ENCODE assay signal across 9 cellular contexts in the genomic region with DNA sequence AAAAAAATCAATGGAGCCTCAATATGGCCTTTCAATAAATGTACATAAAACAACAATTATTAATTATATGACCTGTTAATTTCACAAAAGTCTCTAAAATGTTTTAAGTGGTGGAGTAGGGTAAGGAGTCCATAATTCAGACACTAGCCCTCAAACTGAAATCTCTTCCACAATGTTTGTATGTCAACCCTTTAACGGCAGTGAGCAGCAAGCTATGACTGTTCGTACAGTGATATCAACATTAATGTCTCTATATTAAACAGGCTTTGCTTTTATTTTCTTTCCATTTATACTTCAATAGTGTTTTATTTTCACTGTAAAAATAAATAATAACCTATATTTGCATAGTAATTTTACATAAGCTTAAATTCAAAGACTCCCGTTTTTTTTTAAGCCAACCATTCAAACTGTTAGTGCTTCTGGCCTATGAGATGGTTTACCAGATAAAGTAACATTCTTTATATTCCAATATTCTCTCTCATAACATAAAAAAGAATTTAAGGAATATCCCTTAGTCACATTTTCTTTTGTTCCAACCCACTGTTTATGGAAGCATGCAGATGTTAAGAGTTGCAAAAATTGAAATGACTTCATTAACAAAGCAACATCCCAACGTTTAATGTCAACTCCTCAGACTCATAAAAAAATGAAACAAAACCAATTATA. TPM values are rescaled to one million over a fixed set of nuclear protein-coding genes. Genes with fewer than 3 reads are reported as not detected.
DNase-seq lines count a peak whose midpoint lies in the region; ATAC-seq, FAIRE-seq and TF ChIP-seq lines count a peak whose summit lies in the region.
"Had no signal": no experiment of that assay in that cellular context is flagged by ENCODE, and none has a peak within 500 bp of the region (broad histone marks: within the 10 kb centered on the region; RNA-seq: fewer than 3 reads in every experiment).

No MANE protein-coding gene starts in this region.

- no peak for FAIRE-seq in HepG2 (lab: Jason Lieb, UNC)

- no peaks in the 10 kb centered on the region for H3K36me3 ChIP-seq in ascending aorta
- no peaks in the 10 kb centered on the region for H3K36me3 ChIP-seq in HepG2 (replicated peaks in 1 of 2; ENCODE audit: control insufficient read depth in 1 of 2, insufficient read depth in 2 of 2, low read length in 2 of 2)
- no peaks in the 10 kb centered on the region for H3K36me3 ChIP-seq in tibial nerve

- H3K9ac ChIP-seq in HepG2 (ENCODE audit: insufficient read depth, low read depth, low read length) = peak overlapping the region; percentile 89; the same call in 1 of the 2 replicates

- H3K27me3 Mint-ChIP-seq in activated naive CD4-positive, alpha-beta T cell treated with anti-CD3 and anti-CD28 coated beads, Interleukin-2, amount 10 ng/mL, durations not matched to agents 7 days and 5 days = no peaks in the 10 kb centered on the region

- ATAC-seq in HepG2 (no peak), HG03571 (IDR thresholded peaks at IDR 0.05; ENCODE audit: unreplicated experiment) (no peak), HG02588 (IDR thresholded peaks at IDR 0.05; ENCODE audit: unreplicated experiment) (no peak)

- H3K27me3 ChIP-seq in ascending aorta (no peaks in the 10 kb centered on the region), HepG2 (ENCODE audit: control insufficient read depth in 1 of 2, insufficient read depth in 2 of 2, low read length in 2 of 2) (peaks cover 0 to 3% of the 10 kb centered on the region in 2 experiments; a peak in 1 of 5 replicates), tibial nerve (no peaks in the 10 kb centered on the region)

- in situ Hi-C loops in HepG2 (cut with HindIII; ENCODE audit: extremely low pct_ligation_motif_present, low pct_unique_long_range_greater_than_20kb) = no loop called here

- peak overlapping the region; percentile 91 for H3K4me3 Mint-ChIP-seq in activated naive CD4-positive, alpha-beta T cell treated with anti-CD3 and anti-CD28 coated beads, Interleukin-2, amount 10 ng/mL, durations not matched to agents 7 days and 5 days

- CTCF ChIA-PET in activated naive CD4-positive, alpha-beta T cell treated with anti-CD3 and anti-CD28 coated beads, Interleukin-2, amount 10 ng/mL, durations not matched to agents 7 days and 5 days (lab: Charles Lee) = interaction anchor here (0.6 to 7.7 kb wide), 7 partner anchors 20 to 196 kb away, joined by 3 to 60 read pairs (median 3); a partner anchor contains a TSS
- CTCF ChIA-PET in HepG2 (lab: Yijun Ruan, JAX; ENCODE audit: low intra/inter-chr PET ratio, low total read pairs) = no interaction called here

- peaks cover 61% of the 10 kb centered on the region for H3K79me2 ChIP-seq in HepG2 (ENCODE audit: insufficient read depth, low read length)

- H3K9me3 Mint-ChIP-seq in activated naive CD4-positive, alpha-beta T cell treated with anti-CD3 and anti-CD28 coated beads, Interleukin-2, amount 10 ng/mL, durations not matched to agents 7 days and 5 days = no peaks in the 10 kb centered on the region

- peaks cover 0 to 17% of the 10 kb centered on the region in 2 donors for H3K4me1 ChIP-seq in ascending aorta
- H3K4me1 ChIP-seq in HepG2 (ENCODE audit: insufficient read depth, low read length) = peaks cover 31% of the 10 kb centered on the region
- peaks cover 0 to 42% (median 17%) of the 10 kb centered on the region in 4 donors for H3K4me1 ChIP-seq in tibial nerve

- H3K36me3 Mint-ChIP-seq in activated naive CD4-positive, alpha-beta T cell treated with anti-CD3 and anti-CD28 coated beads, Interleukin-2, amount 10 ng/mL, durations not matched to agents 7 days and 5 days = peaks cover 5% of the 10 kb centered on the region

- intact Hi-C loops in ascending aorta (cut with DNase I) (loop anchor here (5.0 kb wide), 1 partner anchor 96 kb away; no protein-coding TSS in a partner anchor), HepG2 (cut with micrococcal nuclease; ENCODE audit: unreplicated experiment) (loop anchor here (5.0 kb wide), 1 partner anchor 61 kb away; no protein-coding TSS in a partner anchor)

- DNase-seq in activated naive CD4-positive, alpha-beta T cell treated with anti-CD3 and anti-CD28 coated beads, Interleukin-2, amount 10 ng/mL, durations not matched to agents 7 days and 5 days = no peak
- no peak for DNase-seq in activated naive CD4-positive, alpha-beta T cell (lab: John Stamatoyannopoulos, UW)
- DNase-seq in ascending aorta (ENCODE audit: low spot score in 2 of 2) (no peak), HepG2 (ENCODE audit: low spot score) (no peak), tibial nerve (ENCODE audit: low spot score in 2 of 2) (no peak)
- no peak for DNase-seq in stimulated activated CD4-positive, alpha-beta T cell treated with anti-CD3 and anti-CD28 coated beads, Interleukin-2, amount 100 ng/mL, for 24 hours
- DNase-seq: activated CD4-positive, alpha-beta T cell treated with anti-CD3 and anti-CD28 coated beads for 48 hours had no signal

- POLR2A ChIA-PET in HepG2 (lab: Yijun Ruan, JAX) = no interaction called here

- no peak for TF ChIP-seq POLR2A in HepG2 (IDR thresholded peaks at IDR 0.05; ENCODE audit: insufficient read depth in 1 of 2, low read depth in 2 of 2, low read length in 2 of 2)
- no peak for TF ChIP-seq POLR2A in tibial nerve (IDR thresholded peaks at IDR 0.05)

- TF ChIP-seq CTCF in ascending aorta (IDR thresholded peaks at IDR 0.05) (no peak), HepG2 (CRISPR knock-in tag; IDR thresholded peaks at IDR 0.05) (no peak), tibial nerve (IDR thresholded peaks at IDR 0.05) (no peak)

- TF ChIP-seq EP300 in HepG2 (IDR thresholded peaks at IDR 0.05; ENCODE audit: low read depth in 2 of 2, low read length in 2 of 2) = no peak
- no peak for TF ChIP-seq EP300 in HepG2 (CRISPR knock-in tag; IDR thresholded peaks at IDR 0.05; ENCODE audit: borderline replicate concordance)
- no peak for TF ChIP-seq EP300 in tibial nerve (IDR thresholded peaks at IDR 0.05)

- no peak for TF ChIP-seq RAD21 in HepG2 (CRISPR knock-in tag; IDR thresholded peaks at IDR 0.05)

- H4K20me1 ChIP-seq in HepG2 (ENCODE audit: insufficient read depth, low read length) = peaks cover 33% of the 10 kb centered on the region

- H3K27ac ChIP-seq in ascending aorta (peak overlapping the region; percentile 100), HepG2 (ENCODE audit: extremely low read length, insufficient read depth, low read length) (no peak overlapping the region), tibial nerve (peak overlapping the region in 3 of 4 donors; percentile 94 to 99 (median 99))

- H3K9me3 ChIP-seq in ascending aorta = no peaks in the 10 kb centered on the region
- no peaks in the 10 kb centered on the region for H3K9me3 ChIP-seq in HepG2 (ENCODE audit: low read length)
- H3K9me3 ChIP-seq in tibial nerve = no peaks in the 10 kb centered on the region

- peaks cover 49% of the 10 kb centered on the region for H3K4me1 Mint-ChIP-seq in activated naive CD4-positive, alpha-beta T cell treated with anti-CD3 and anti-CD28 coated beads, Interleukin-2, amount 10 ng/mL, durations not matched to agents 7 days and 5 days

- H3K4me3 ChIP-seq in ascending aorta = peak overlapping the region; percentile 78 to 82
- H3K4me3 ChIP-seq in HepG2 (replicated peaks in 1 of 3; ENCODE audit: insufficient read depth in 1 of 3, low read depth in 2 of 3, low read length in 3 of 3) = peak overlapping the region; percentile 77 to 89 (median 83); a peak in 5 of 6 replicates
- peak overlapping the region; percentile 76 to 98 (median 90) for H3K4me3 ChIP-seq in tibial nerve

- H3K27ac Mint-ChIP-seq in activated naive CD4-positive, alpha-beta T cell treated with anti-CD3 and anti-CD28 coated beads, Interleukin-2, amount 10 ng/mL, durations not matched to agents 7 days and 5 days = peak overlapping the region; percentile 99

- WGBS in HepG2 (ENCODE audit: low lambda C conversion rate) = 13% methylated on average over 4 of the region's 4 CpGs
- 19 to 29% methylated on average over 4 of the region's 4 CpGs for WGBS in tibial nerve, 2 donors

- BruUV-seq in HepG2 (replicated peaks; lab: Mats Ljungman, UMichigan) = no TSS peak

- H2AFZ ChIP-seq in HepG2 (ENCODE audit: low read length) = no peak overlapping the region

- peak overlapping the region; percentile 79 for H3K4me2 ChIP-seq in HepG2 (ENCODE audit: low read depth, low read length)

TF ChIP-seq in HepG2, 621 proteins besides CTCF, POLR2A, EP300 and RAD21 (continues in another document):
- TF ChIP-seq ZNF766 (CRISPR knock-in tag; IDR thresholded peaks at IDR 0.05; ENCODE audit: borderline replicate concordance) (no peak), NKX3-1 (CRISPR knock-in tag; IDR thresholded peaks at IDR 0.05) (no peak)

RNA-seq across cellular contexts. Expression of a gene that starts 2.4 kb away (rescaled TPM):
- total RNA-seq in ascending aorta (49.7 TPM), HepG2 (2016; rRNA removed; fragmentation: Illumina TruSeq; extraction: Trizol) (20.1 and 22.3 TPM in 2 replicates), tibial nerve (10 to 100 TPM; 65.1 to 89.4 (median 71.2) TPM)
- 12.4 and 17.6 TPM in 2 replicates for total RNA-seq in HepG2 (2016; cell fraction: cytosol; rRNA removed; fragmentation: Illumina TruSeq; extraction: Trizol; ENCODE audit: low read depth)
- total RNA-seq in HepG2 (2016; cell fraction: insoluble cytoplasmic fraction; rRNA removed; fragmentation: Illumina TruSeq; extraction: Trizol) = 21.4 and 21.8 TPM in 2 replicates
- 6.8 and 8.7 TPM in 2 replicates for total RNA-seq in HepG2 (2016; cell fraction: membrane; rRNA removed; fragmentation: Illumina TruSeq; extraction: Trizol)
- total RNA-seq in HepG2 (2016; cell fraction: nucleus; rRNA removed; fragmentation: Illumina TruSeq; extraction: Trizol) = 33.8 and 35.2 TPM in 2 replicates
- polyA plus RNA-seq in HepG2 (2011; rRNA removed) = 7.6 and 9.9 TPM in 2 replicates
- polyA plus RNA-seq in HepG2 (2011; cell fraction: cytosol; rRNA removed) = 3.7 and 6.4 TPM in 2 replicates
- polyA plus RNA-seq in HepG2 (2011; cell fraction: nucleus; rRNA removed) = 8.2 and 10.0 TPM in 2 replicates
- 9.6 and 11.9 TPM in 2 replicates for polyA plus RNA-seq in HepG2 (2012)
- 0.41 and 0.44 TPM in 2 replicates for polyA plus RNA-seq in HepG2 (2016; cell fraction: cytosol; fragmentation: Illumina TruSeq; extraction: Trizol; ENCODE audit: low read depth)
- 13.7 and 14.3 TPM in 2 replicates for polyA plus RNA-seq in HepG2 (2016; cell fraction: insoluble cytoplasmic fraction; fragmentation: Illumina TruSeq; extraction: Trizol; ENCODE audit: low read depth)
- 1.9 and 2.1 TPM in 2 replicates for polyA plus RNA-seq in HepG2 (2016; cell fraction: membrane; fragmentation: Illumina TruSeq; extraction: Trizol; ENCODE audit: low read depth)
- 9.6 and 12.3 TPM in 2 replicates for polyA plus RNA-seq in HepG2 (2016; cell fraction: nucleus; fragmentation: Illumina TruSeq; extraction: Trizol; ENCODE audit: insufficient read depth, low read depth)
- polyA minus RNA-seq in HepG2 (2011; rRNA and poly(A)+ RNA removed; ENCODE audit: low replicate concordance) = 36.0 and 45.8 TPM in 2 replicates
- polyA minus RNA-seq in HepG2 (2011; cell fraction: cytosol; rRNA and poly(A)+ RNA removed) = 25.9 and 29.8 TPM in 2 replicates
- polyA minus RNA-seq in HepG2 (2011; cell fraction: nucleus; rRNA and poly(A)+ RNA removed) = 152 and 172 TPM in 2 replicates
